2 cellular contexts compared by ENCODE assay signal in genomic region chr15:71348597-71348996, GRCh38.
TF ChIP-seq lines count a peak whose summit lies in the region.

No MANE protein-coding gene starts in this region.

TF ChIP-seq in GM23338, 12 proteins besides CTCF, POLR2A, EP300 and RAD21:
- TF ChIP-seq ZNF331 (CRISPR knock-in tag; IDR thresholded peaks at IDR 0.05; ENCODE audit: low read depth) (no peak), JUNB (IDR thresholded peaks at IDR 0.05; ENCODE audit: unreplicated experiment) (no peak)

TF ChIP-seq in H1, 55 proteins besides CTCF, POLR2A, EP300 and RAD21:
- TF ChIP-seq TEAD4 (IDR thresholded peaks at IDR 0.05; ENCODE audit: low read depth, low read length) (peak; percentile 37; the same call in 1 of the 2 replicates), SIRT6 (IDR thresholded peaks at IDR 0.05; ENCODE audit: low read length) (no peak)
